Comparison of ENCODE assay signal across 14 cellular contexts in genomic region chr3:99758502-99759177, GRCh38.
"Had no signal": no experiment of that assay in that cellular context is flagged by ENCODE, and none has a peak within 500 bp of the region (broad histone marks: within the 10 kb centered on the region; RNA-seq: fewer than 3 reads in every experiment).

No MANE protein-coding gene starts in this region.

- H3K4me1 Mint-ChIP-seq: naive B cell had no signal

- H3K4me3 ChIP-seq: coronary artery, heart right ventricle, sigmoid colon, skin epidermis had no signal

- H3K9me3 Mint-ChIP-seq: naive B cell, nephron, type B pancreatic cell had no signal

- ATAC-seq: esophagus mucosa, left lobe of liver had no signal

- H3K4me3 Mint-ChIP-seq: naive B cell, nephron, type B pancreatic cell had no signal

- H3K36me3 ChIP-seq: heart right ventricle, sigmoid colon had no signal

- H3K27ac ChIP-seq: coronary artery, parathyroid adenoma, skin epidermis had no signal

- DNase-seq: effector CD4-positive, alpha-beta T cell; heart right ventricle; hypothalamus; naive B cell; occipital lobe; sigmoid colon; stimulated activated naive CD4-positive, alpha-beta T cell treated with Interleukin-2 at 50 U/mL for 16 hours had no signal

- H3K36me3 Mint-ChIP-seq: naive B cell, type B pancreatic cell had no signal

- H3K4me1 ChIP-seq: parathyroid adenoma had no signal

- H3K27me3 ChIP-seq: heart right ventricle, sigmoid colon had no signal

- H3K9me3 ChIP-seq: heart right ventricle, sigmoid colon had no signal

- H3K27ac Mint-ChIP-seq: naive B cell, nephron, type B pancreatic cell had no signal
